In genomic region chr11:108117746-108118371, GRCh38 we compare ENCODE assay signal across 8 cellular contexts. TPM values are rescaled to one million over a fixed set of nuclear protein-coding genes. Genes with fewer than 3 reads are reported as not detected.
DNase-seq lines count a peak whose midpoint lies in the region; ATAC-seq and TF ChIP-seq lines count a peak whose summit lies in the region.

No MANE protein-coding gene starts in this region.

- TF ChIP-seq POLR2A in upper lobe of left lung (IDR thresholded peaks at IDR 0.05) = no peak

- H3K4me3 ChIP-seq in KMS-11 (IDR thresholded peaks at IDR 0.05; ENCODE audit: insufficient read depth, low read depth, low read length) (no peak overlapping the region), upper lobe of left lung (no peak overlapping the region)

- H3K4me1 ChIP-seq in KMS-11 (ENCODE audit: low read depth, poor library complexity, severe bottlenecking) (peaks cover 12% of the 10 kb centered on the region), foreskin keratinocyte (no peaks in the 10 kb centered on the region), upper lobe of left lung (peaks cover 8 to 37% (median 16%) of the 10 kb centered on the region in 4 donors)

- H3K4me2 ChIP-seq in KMS-11 = no peak overlapping the region

- H3K79me2 ChIP-seq in KMS-11 (ENCODE audit: insufficient read depth, low read depth) = peaks cover 9% of the 10 kb centered on the region; the same call in 1 of the 2 replicates

- no peaks in the 10 kb centered on the region for H3K27me3 ChIP-seq in KMS-11 (ENCODE audit: insufficient read depth, low read depth)
- H3K27me3 ChIP-seq in foreskin keratinocyte = no peaks in the 10 kb centered on the region
- H3K27me3 ChIP-seq in upper lobe of left lung = no peaks in the 10 kb centered on the region

- TF ChIP-seq EP300 in upper lobe of left lung (IDR thresholded peaks at IDR 0.05) = no peak

- DNase-seq in DMS114 treated with DMSO at 0.1 percent for 48 hours (lab: John Stamatoyannopoulos, UW; ENCODE audit: unreplicated experiment) (peak; percentile 32), SHP77 treated with DMSO at 0.1 percent for 48 hours (lab: John Stamatoyannopoulos, UW) (peak; percentile 35), foreskin keratinocyte (peak in 1 of 2 donors; percentile 41), upper lobe of left lung (no peak), COLO668 (lab: John Stamatoyannopoulos, UW; ENCODE audit: unreplicated experiment) (no peak)

- no peaks in the 10 kb centered on the region for H4K20me1 ChIP-seq in KMS-11 (ENCODE audit: insufficient read depth)

- H3K36me3 ChIP-seq in KMS-11 (ENCODE audit: insufficient read depth) = no peaks in the 10 kb centered on the region
- no peaks in the 10 kb centered on the region for H3K36me3 ChIP-seq in upper lobe of left lung

- TF ChIP-seq CTCF in KMS-11 (conservative IDR thresholded peaks at IDR 0.05; ENCODE audit: low read depth, low read length) (peak; percentile 28; the same call in 1 of the 2 replicates), foreskin keratinocyte (conservative IDR thresholded peaks at IDR 0.05) (peak; percentile 78), upper lobe of left lung (IDR thresholded peaks at IDR 0.05) (peak in 4 of 6 experiments; percentile 33 to 47 (median 34))

- H3K9me3 ChIP-seq in upper lobe of left lung = no peaks in the 10 kb centered on the region

- H3K27ac ChIP-seq in KMS-11 (no peak overlapping the region), foreskin keratinocyte (no peak overlapping the region), upper lobe of left lung (no peak overlapping the region)

- no peak overlapping the region for H3K9ac ChIP-seq in KMS-11

- ATAC-seq in foreskin keratinocyte (no peak), upper lobe of left lung (ENCODE audit: low FRiP score in 2 of 2) (no peak), GM21737 (IDR thresholded peaks at IDR 0.05; ENCODE audit: unreplicated experiment) (no peak), GM18502 (IDR thresholded peaks at IDR 0.05; ENCODE audit: poor library complexity, unreplicated experiment) (no peak)

- no peak overlapping the region for H2AFZ ChIP-seq in KMS-11 (ENCODE audit: low read depth)

RNA-seq across cellular contexts. Expression of gene ACAT1, which starts 3.5 kb away (rescaled TPM):
- total RNA-seq in foreskin keratinocyte (48.3 and 53.3 TPM in 2 replicates), upper lobe of left lung (100 to 1,000 TPM in 1 of 6 donors, 10 to 100 TPM in 5; 61.2 to 114 (median 72.9) TPM)
- polyA plus RNA-seq in foreskin keratinocyte = 46.9 and 55.7 TPM in 2 replicates

Comparison
In these comparisons a context has a peak if more than half of its experiments do, and no peak if none do; other contexts are left out.
1. DNase-seq: peak in DMS114 treated with DMSO at 0.1 percent for 48 hours (single experiment) and SHP77 treated with DMSO at 0.1 percent for 48 hours (single experiment); none in upper lobe of left lung (0 of 2) and COLO668 (single experiment).
2. CTCF ChIP-seq: peak in every context shown above with its lines; median percentile 78 in foreskin keratinocyte; 34 in upper lobe of left lung; 28 in KMS-11.